ENCODE assay signal across 12 cellular contexts in genomic region chr6:29811377-29811776, GRCh38. TPM values are rescaled to one million over a fixed set of nuclear protein-coding genes. Genes with fewer than 3 reads are reported as not detected.
"Had no signal": no experiment of that assay in that cellular context is flagged by ENCODE, and none has a peak within 500 bp of the region (broad histone marks: within the 10 kb centered on the region; RNA-seq: fewer than 3 reads in every experiment).

No MANE protein-coding gene starts in this region.

- ATAC-seq: HCT116, HepG2 had no signal

- H3K36me3 Mint-ChIP-seq: IgD-negative memory B cell had no signal

- H3K9me3 Mint-ChIP-seq: HFFc6, IgD-negative memory B cell had no signal

- H3K4me1 ChIP-seq: HAP-1 had no signal

- DNase-seq: GM23248, GOT3, H7, HFFc6, KBM-7 had no signal

- H3K4me3 ChIP-seq: GM23248, HAP-1 had no signal

- FAIRE-seq: HepG2 had no signal

- H3K27ac Mint-ChIP-seq: HFFc6, IgD-negative memory B cell had no signal

- H3K27ac ChIP-seq: GM23248, HL-60 had no signal

- H3K36me3 ChIP-seq: HAP-1 had no signal

- H3K4me1 Mint-ChIP-seq: IgD-negative memory B cell had no signal

- H3K4me3 Mint-ChIP-seq: HFFc6, IgD-negative memory B cell had no signal

- H3K9me3 ChIP-seq: HAP-1 had no signal

RNA-seq across cellular contexts. Expression of gene HLA-G, which starts 16.2 kb away (rescaled TPM):
- total RNA-seq: GM23248, H4, HT1080 had no signal
